ENCODE assay signal across 17 cellular contexts in the genomic region with DNA sequence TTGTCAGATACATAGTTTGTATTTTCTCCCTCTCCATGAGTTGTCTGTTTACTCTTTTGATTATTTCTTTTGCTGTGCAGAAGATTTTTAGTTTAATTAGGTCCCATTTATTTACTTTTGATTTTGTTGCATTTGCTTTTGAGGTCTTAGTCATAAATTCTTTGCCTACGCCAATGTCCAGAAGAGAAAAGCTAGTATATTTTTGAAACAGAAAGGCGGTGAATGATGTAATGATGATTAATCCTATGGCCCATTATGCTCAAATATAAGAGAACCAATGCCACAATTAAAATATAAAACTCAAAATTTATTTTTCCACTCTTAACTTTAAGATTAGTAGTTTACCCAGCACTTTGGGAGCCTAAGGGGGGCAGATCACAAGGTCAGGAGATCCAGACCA. TPM values are rescaled to one million over a fixed set of nuclear protein-coding genes. Genes with fewer than 3 reads are reported as not detected.
DNase-seq lines count a peak whose midpoint lies in the region; ATAC-seq and TF ChIP-seq lines count a peak whose summit lies in the region.
"Had no signal": no experiment of that assay in that cellular context is flagged by ENCODE, and none has a peak within 500 bp of the region (broad histone marks: within the 10 kb centered on the region; RNA-seq: fewer than 3 reads in every experiment).

No MANE protein-coding gene starts in this region.

- no peak overlapping the region for H3K4me3 ChIP-seq in SJSA1
- no peak overlapping the region for H3K4me3 ChIP-seq in choroid plexus epithelial cell (ENCODE audit: low read depth, low read length)

- intact Hi-C loops in cardiac septum (cut with DNase I), result no loop called here

- no peaks in the 10 kb centered on the region for H3K36me3 ChIP-seq in SJSA1

- peaks cover 23% of the 10 kb centered on the region for H3K4me1 ChIP-seq in SJSA1 (replicated peaks)

- H3K27ac ChIP-seq in SJSA1, result 0 out of 2 replicates have a peak overlapping the region, but pooled peaks have one; percentile 9
- H3K27ac ChIP-seq: HL-60 had no signal

- no peaks in the 10 kb centered on the region for H3K9me3 ChIP-seq in SJSA1 (replicated peaks)

- H3K27me3 ChIP-seq in SJSA1 (replicated peaks), result no peaks in the 10 kb centered on the region

- no peak for TF ChIP-seq CTCF in choroid plexus epithelial cell (conservative IDR thresholded peaks at IDR 0.05; ENCODE audit: low read depth, low read length)
- TF ChIP-seq CTCF in omental fat pad (IDR thresholded peaks at IDR 0.05), result no peak

- DNase-seq in ELR (ENCODE audit: low read depth) (peak; percentile 26), SJSA1 (ENCODE audit: low read depth in 1 of 2, low spot score in 2 of 2) (peak in 1 of 2 experiments; percentile 61), choroid plexus epithelial cell (ENCODE audit: low read depth) (peak; percentile 10), iris pigment epithelial cell (ENCODE audit: low read depth) (peak; percentile 61), NCI-H1436 (lab: John Stamatoyannopoulos, UW) (no peak), cardiac septum (ENCODE audit: low spot score) (no peak), SW480 (ENCODE audit: low spot score) (no peak), omental fat pad (ENCODE audit: low spot score) (no peak)
- DNase-seq: Calu3; CD4-positive, alpha-beta T cell; DMS 273 treated with DMSO at 0.1 percent for 48 hours; DMS79 had no signal

- ATAC-seq in omental fat pad (ENCODE audit: low FRiP score), result no peak
- ATAC-seq: HCT116 had no signal

RNA-seq across cellular contexts. Expression of a gene that starts 59.8 kb away (rescaled TPM):
- not detected in 2 replicates for total RNA-seq in SJSA1 (2014; rRNA removed; shearing (Covaris generic))
- total RNA-seq in cardiac septum, result not detected
- not detected for total RNA-seq in omental fat pad
- total RNA-seq: A172; B cell; Calu3; CD4-positive, alpha-beta T cell; H4 had no signal

Comparison
In these comparisons a context has a peak if more than half of its experiments do, and no peak if none do; other contexts are left out.
1. DNase-seq: peak in ELR (single experiment), choroid plexus epithelial cell (single experiment) and iris pigment epithelial cell (single experiment); none in NCI-H1436 (single experiment), cardiac septum (single experiment), SW480 (single experiment) and omental fat pad (single experiment).